In genomic region chr18:3261035-3261392, GRCh38 we compare ENCODE assay signal across 7 cellular contexts. TPM values are rescaled to one million over a fixed set of nuclear protein-coding genes. Genes with fewer than 3 reads are reported as not detected.
A peak's percentile ranks its signal among the peaks of the same experiment; 100 is the strongest.
DNase-seq lines count a peak whose midpoint lies in the region; ATAC-seq and TF ChIP-seq lines count a peak whose summit lies in the region.

No MANE protein-coding gene starts in this region.

- H3K27me3 ChIP-seq in HUES64 (ENCODE audit: insufficient read depth, low read length) (no peaks in the 10 kb centered on the region), iPS-20b (ENCODE audit: insufficient read depth, low read length) (no peaks in the 10 kb centered on the region), stomach (no peaks in the 10 kb centered on the region)

- H3K4me1 Mint-ChIP-seq in activated T-helper 1 cell treated with anti-CD3 and anti-CD28 coated beads, Interleukin-12 subunit alpha, Interleukin-12 subunit beta, Interleukin-2, Interleukin-4 antibody, amounts not matched to agents 30 ng/mL and 10 ng/mL and 1 ng/mL, durations not matched to agents 14 hours and 24 hours and 36 hours (ENCODE audit: low read depth) = peaks cover 82% of the 10 kb centered on the region

- H3K4me1 ChIP-seq in HUES64 (ENCODE audit: insufficient read depth, low read length) (peaks cover 24% of the 10 kb centered on the region), iPS-20b (ENCODE audit: insufficient read depth, low read length) (peaks cover 23% of the 10 kb centered on the region), stomach (peaks cover 55 to 70% (median 63%) of the 10 kb centered on the region in 4 donors)

- DNase-seq in activated T-helper 1 cell treated with anti-CD3 and anti-CD28 coated beads, Interleukin-12 subunit alpha, Interleukin-12 subunit beta, Interleukin-2, Interleukin-4 antibody, amounts not matched to agents 30 ng/mL and 10 ng/mL and 1 ng/mL, durations not matched to agents 14 hours and 24 hours and 36 hours (ENCODE audit: low spot score) = no peak
- DNase-seq in stomach (no peak), GM03348 (ENCODE audit: low spot score) (no peak)
- DNase-seq in stimulated activated CD4-positive, alpha-beta T cell treated with anti-CD3 and anti-CD28 coated beads, Interleukin-4, amount 100 ng/mL, for 4 hours = no peak

- no peaks in the 10 kb centered on the region for H3K27me3 Mint-ChIP-seq in activated T-helper 1 cell treated with anti-CD3 and anti-CD28 coated beads, Interleukin-12 subunit alpha, Interleukin-12 subunit beta, Interleukin-2, Interleukin-4 antibody, amounts not matched to agents 30 ng/mL and 10 ng/mL and 1 ng/mL, durations not matched to agents 14 hours and 24 hours and 36 hours (ENCODE audit: insufficient read depth)

- ATAC-seq in GM18498 (IDR thresholded peaks at IDR 0.05; ENCODE audit: unreplicated experiment) = no peak

- peak overlapping the region; percentile 87 for H3K4me3 ChIP-seq in HUES64 (ENCODE audit: low read length)
- peak overlapping the region; percentile 75 for H3K4me3 ChIP-seq in iPS-20b (ENCODE audit: low read length)
- H3K4me3 ChIP-seq in stomach = peak overlapping the region; percentile 89 to 98 (median 92)

- 25% methylated on average over 5 of the region's 5 CpGs for WGBS in HUES64
- 5 to 10% (median 6%) methylated on average over 5 of the region's 5 CpGs for WGBS in stomach, 5 donors

- H3K9me3 Mint-ChIP-seq in activated T-helper 1 cell treated with anti-CD3 and anti-CD28 coated beads, Interleukin-12 subunit alpha, Interleukin-12 subunit beta, Interleukin-2, Interleukin-4 antibody, amounts not matched to agents 30 ng/mL and 10 ng/mL and 1 ng/mL, durations not matched to agents 14 hours and 24 hours and 36 hours = no peaks in the 10 kb centered on the region

- TF ChIP-seq EP300 in stomach (IDR thresholded peaks at IDR 0.05) = no peak

- H3K36me3 Mint-ChIP-seq in activated T-helper 1 cell treated with anti-CD3 and anti-CD28 coated beads, Interleukin-12 subunit alpha, Interleukin-12 subunit beta, Interleukin-2, Interleukin-4 antibody, amounts not matched to agents 30 ng/mL and 10 ng/mL and 1 ng/mL, durations not matched to agents 14 hours and 24 hours and 36 hours (ENCODE audit: low read depth) = peaks cover 29% of the 10 kb centered on the region

- intact Hi-C loops in activated T-helper 1 cell treated with anti-CD3 and anti-CD28 coated beads, Interleukin-12 subunit alpha, Interleukin-12 subunit beta, Interleukin-2, Interleukin-4 antibody, amounts not matched to agents 30 ng/mL and 10 ng/mL and 1 ng/mL, durations not matched to agents 14 hours and 24 hours and 36 hours (cut with micrococcal nuclease) = loop anchor here (1.0 to 5.0 kb wide), 6 partner anchors 14 to 689 kb away; partner anchors contain the start of genes METTL4, MYL12A, NDC80 and SMCHD1
- intact Hi-C loops in stomach (cut with DNase I; ENCODE audit: low total_unique reads) = no loop called here

- H3K27ac Mint-ChIP-seq in activated T-helper 1 cell treated with anti-CD3 and anti-CD28 coated beads, Interleukin-12 subunit alpha, Interleukin-12 subunit beta, Interleukin-2, Interleukin-4 antibody, amounts not matched to agents 30 ng/mL and 10 ng/mL and 1 ng/mL, durations not matched to agents 14 hours and 24 hours and 36 hours = peak overlapping the region; percentile 98

- H3K9ac ChIP-seq in HUES64 (ENCODE audit: low read depth, low read length) (peak overlapping the region; percentile 100), iPS-20b (ENCODE audit: low read depth, low read length) (peak overlapping the region; percentile 86)

- peaks cover 32% of the 10 kb centered on the region for H3K36me3 ChIP-seq in HUES64 (ENCODE audit: insufficient read depth, low read length)
- H3K36me3 ChIP-seq in iPS-20b (ENCODE audit: insufficient read depth, low read depth, low read length) = peaks cover 31% of the 10 kb centered on the region
- H3K36me3 ChIP-seq in stomach = peaks cover 25 to 31% (median 27%) of the 10 kb centered on the region in 4 donors

- no peak for TF ChIP-seq POLR2A in stomach (IDR thresholded peaks at IDR 0.05)

- H3K27ac ChIP-seq in HUES64 (ENCODE audit: low read depth, low read length) (peak overlapping the region; percentile 99), iPS-20b (ENCODE audit: low read length) (peak overlapping the region; percentile 75), stomach (peak overlapping the region; percentile 96 to 99 (median 98))

- H3K9me3 ChIP-seq in HUES64 (ENCODE audit: insufficient read depth, low read depth, low read length) = no peaks in the 10 kb centered on the region
- no peaks in the 10 kb centered on the region for H3K9me3 ChIP-seq in iPS-20b (ENCODE audit: insufficient read depth, low read depth, low read length)
- H3K9me3 ChIP-seq in stomach = no peaks in the 10 kb centered on the region

- TF ChIP-seq CTCF in stomach (IDR thresholded peaks at IDR 0.05) = no peak

- H3K4me3 Mint-ChIP-seq in activated T-helper 1 cell treated with anti-CD3 and anti-CD28 coated beads, Interleukin-12 subunit alpha, Interleukin-12 subunit beta, Interleukin-2, Interleukin-4 antibody, amounts not matched to agents 30 ng/mL and 10 ng/mL and 1 ng/mL, durations not matched to agents 14 hours and 24 hours and 36 hours = peak overlapping the region; percentile 93

RNA-seq across cellular contexts. Expression of gene MYL12B, which starts 0.9 kb away (rescaled TPM):
- 182 TPM for polyA plus RNA-seq in HUES64 (2013, experiment 1 of 2)
- polyA plus RNA-seq in HUES64 (2013, experiment 2 of 2) = 206 TPM
- 234 and 235 TPM in 2 replicates for total RNA-seq in activated T-helper 1 cell treated with anti-CD3 and anti-CD28 coated beads, Interleukin-12 subunit alpha, Interleukin-12 subunit beta, Interleukin-2, Interleukin-4 antibody, amounts not matched to agents 30 ng/mL and 10 ng/mL and 1 ng/mL, durations not matched to agents 14 hours and 24 hours and 36 hours
- 100 to 1,000 TPM in 4 of 5 donors, 10 to 100 TPM in 1; 89.2 to 329 (median 206) TPM for total RNA-seq in stomach
- 100 to 1,000 TPM; 439 to 738 (median 639) TPM for polyA plus RNA-seq in stomach

RNA-seq across cellular contexts. Expression of gene MYL12A, which starts 13.4 kb away (rescaled TPM):
- polyA plus RNA-seq in HUES64 (2013, experiment 1 of 2) = 274 TPM
- 298 TPM for polyA plus RNA-seq in HUES64 (2013, experiment 2 of 2)
- 330 and 334 TPM in 2 replicates for total RNA-seq in activated T-helper 1 cell treated with anti-CD3 and anti-CD28 coated beads, Interleukin-12 subunit alpha, Interleukin-12 subunit beta, Interleukin-2, Interleukin-4 antibody, amounts not matched to agents 30 ng/mL and 10 ng/mL and 1 ng/mL, durations not matched to agents 14 hours and 24 hours and 36 hours
- 100 to 1,000 TPM; 148 to 525 (median 249) TPM for total RNA-seq in stomach
- polyA plus RNA-seq in stomach = 100 to 1,000 TPM; 239 to 630 (median 421) TPM

RNA-seq across cellular contexts. Expression of gene MYOM1, which starts 41.2 kb away (rescaled TPM):
- 0.25 TPM for polyA plus RNA-seq in HUES64 (2013, experiment 1 of 2)
- 0.32 TPM for polyA plus RNA-seq in HUES64 (2013, experiment 2 of 2)
- total RNA-seq in activated T-helper 1 cell treated with anti-CD3 and anti-CD28 coated beads, Interleukin-12 subunit alpha, Interleukin-12 subunit beta, Interleukin-2, Interleukin-4 antibody, amounts not matched to agents 30 ng/mL and 10 ng/mL and 1 ng/mL, durations not matched to agents 14 hours and 24 hours and 36 hours = 0.22 and 1.4 TPM in 2 replicates
- 10 to 100 TPM in 3 of 5 donors, 1 to 10 TPM in 2; 2.9 to 37.9 (median 12.3) TPM for total RNA-seq in stomach
- polyA plus RNA-seq in stomach = 1 to 10 TPM; 1.2 to 2.9 (median 1.4) TPM
